8 cellular contexts compared by ENCODE assay signal in the genomic region with DNA sequence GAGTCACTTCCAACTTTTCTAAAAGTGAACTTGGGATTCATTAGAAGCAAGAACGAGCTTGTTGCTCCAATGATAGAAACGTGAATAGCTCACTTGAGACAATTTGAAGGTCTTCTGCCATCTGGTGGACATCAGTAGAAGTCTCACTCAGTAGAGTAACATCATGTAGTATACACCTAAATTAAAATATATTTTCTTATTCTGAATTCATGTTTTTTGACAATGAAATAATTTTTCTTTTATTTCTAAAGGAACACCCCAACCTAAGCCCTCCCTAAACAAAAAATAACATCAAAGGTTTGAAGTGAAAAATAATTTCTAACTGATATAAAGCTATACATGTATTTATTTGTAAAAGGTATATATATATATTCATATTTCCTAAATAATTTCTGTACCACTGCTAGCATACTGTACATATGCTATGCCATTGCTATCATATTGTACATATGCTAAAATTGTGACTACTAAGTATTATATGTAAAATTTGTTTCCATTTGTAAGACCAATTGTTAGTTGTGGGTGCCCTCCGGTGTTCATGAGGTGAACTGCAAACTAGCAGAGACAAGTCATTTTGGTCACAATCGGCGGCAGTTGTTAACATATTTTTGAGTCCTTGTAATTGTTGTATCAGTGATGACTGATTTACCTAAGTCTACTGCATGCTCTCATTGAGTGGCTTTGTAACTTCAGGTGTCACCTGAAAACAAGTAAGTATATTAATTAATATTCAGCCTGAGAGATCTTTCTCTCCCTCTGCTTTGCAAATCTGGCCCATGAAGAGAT.
DNase-seq lines count a peak whose midpoint lies in the region; ATAC-seq lines count a peak whose summit lies in the region.

No MANE protein-coding gene starts in this region.

- DNase-seq in EL (peak; percentile 59), NCI-H526 treated with DMSO at 0.1 percent for 48 hours (lab: John Stamatoyannopoulos, UW) (peak; percentile 74), fibroblast of the conjunctiva (ENCODE audit: low read depth) (peak; percentile 80), nucleus accumbens (lab: John Stamatoyannopoulos, UW) (peak in 40 of 56 donors; percentile 2 to 81 (median 28))
- DNase-seq in activated CD8-positive, alpha-beta memory T cell treated with anti-CD3 and anti-CD28 coated beads, Interleukin-2, amount 50 U/mL, for 4 hours, result peak; percentile 15
- no peak for DNase-seq in effector CD8-positive, alpha-beta T cell (lab: John Stamatoyannopoulos, UW)

- ATAC-seq in GM21423 (IDR thresholded peaks at IDR 0.05; ENCODE audit: unreplicated experiment) (peak; percentile 96), HG03575 (IDR thresholded peaks at IDR 0.05; ENCODE audit: extremely low read depth, insufficient number of reproducible peaks, low FRiP score, unreplicated experiment) (peak; percentile 94)
